In genomic region chr2:163266772-163267171, GRCh38 we compare ENCODE assay signal across 13 cellular contexts.
DNase-seq lines count a peak whose midpoint lies in the region; ATAC-seq and TF ChIP-seq lines count a peak whose summit lies in the region.
"Had no signal": no experiment of that assay in that cellular context is flagged by ENCODE, and none has a peak within 500 bp of the region (broad histone marks: within the 10 kb centered on the region; RNA-seq: fewer than 3 reads in every experiment).

No MANE protein-coding gene starts in this region.

- H3K4me1 ChIP-seq in IMR-90 (ENCODE audit: control insufficient read depth, insufficient read depth, low read length): no peaks in the 10 kb centered on the region
- H3K4me1 ChIP-seq in mesendoderm (ENCODE audit: control insufficient read depth, low read depth, low read length): no peaks in the 10 kb centered on the region
- H3K4me1 ChIP-seq: thyroid gland had no signal

- H3K23ac ChIP-seq in IMR-90 (ENCODE audit: low read depth, low read length): no peak overlapping the region
- no peak overlapping the region for H3K23ac ChIP-seq in mesendoderm (ENCODE audit: low read length)

- TF ChIP-seq POLR2A in IMR-90 (IDR thresholded peaks at IDR 0.05; ENCODE audit: low read depth, low read length): no peak

- no peak overlapping the region for H2AK9ac ChIP-seq in IMR-90 (replicated peaks; ENCODE audit: low read depth, low read length, poor library complexity)

- H2BK120ac ChIP-seq in IMR-90 (ENCODE audit: low read depth, low read length) (no peak overlapping the region), mesendoderm (ENCODE audit: low read depth, low read length) (no peak overlapping the region)

- in situ Hi-C loops in IMR-90 (cut with MboI; ENCODE audit: low sequenced_read_pairs): no loop called here
- in situ Hi-C loops in astrocyte of the cerebellum (cut with HindIII; ENCODE audit: low sequenced_read_pairs): no loop called here

- H3K4me2 ChIP-seq in IMR-90 (ENCODE audit: low read depth, low read length): no peak overlapping the region
- no peak overlapping the region for H3K4me2 ChIP-seq in mesendoderm (ENCODE audit: low read length)

- CTCF ChIA-PET in IMR-90 (lab: Yijun Ruan, JAX): no interaction called here

- H2AFZ ChIP-seq in IMR-90 (replicated peaks; ENCODE audit: low read length, poor library complexity): no peak overlapping the region

- no peaks in the 10 kb centered on the region for H4K20me1 ChIP-seq in IMR-90 (ENCODE audit: insufficient read depth, low read length)

- intact Hi-C loops in IMR-90 (cut with micrococcal nuclease): no loop called here

- H2BK15ac ChIP-seq in IMR-90 (ENCODE audit: low read depth, low read length): no peak overlapping the region
- no peak overlapping the region for H2BK15ac ChIP-seq in mesendoderm (replicated peaks; ENCODE audit: low read depth)

- no CpG with 5 or more reads among the region's 1 CpG for WGBS in IMR-90 (ENCODE audit: extremely low coverage in 2 of 2, insufficient read length in 1 of 2), 2 experiments
- no CpG with 5 or more reads among the region's 1 CpG for WGBS in mesendoderm (ENCODE audit: extremely low coverage, insufficient coverage, low lambda C conversion rate)

- H2AK5ac ChIP-seq in IMR-90 (ENCODE audit: low read depth, low read length) (no peak overlapping the region), mesendoderm (ENCODE audit: low read length) (no peak overlapping the region)

- no peaks in the 10 kb centered on the region for H3K9me1 ChIP-seq in IMR-90 (ENCODE audit: insufficient read depth, low read length)

- no peak overlapping the region for H3K4ac ChIP-seq in IMR-90 (ENCODE audit: low read depth, low read length)
- no peak overlapping the region for H3K4ac ChIP-seq in mesendoderm (ENCODE audit: low read depth, low read length)

- no peak overlapping the region for H3K27ac ChIP-seq in IMR-90 (ENCODE audit: insufficient read depth, low read length)
- no peak overlapping the region for H3K27ac ChIP-seq in mesendoderm (ENCODE audit: low read depth, low read length)
- H3K27ac ChIP-seq in substantia nigra (ENCODE audit: low read depth, low read length, poor library complexity, severe bottlenecking): no peak overlapping the region
- H3K27ac ChIP-seq: thyroid gland had no signal

- no peak overlapping the region for H3K14ac ChIP-seq in IMR-90 (replicated peaks; ENCODE audit: low read depth, low read length)

- no TSS peak for BruUV-seq in IMR-90 (replicated peaks; lab: Mats Ljungman, UMichigan)

- H3K36me3 ChIP-seq in IMR-90 (ENCODE audit: control insufficient read depth, insufficient read depth, low read length) (no peaks in the 10 kb centered on the region), mesendoderm (ENCODE audit: control insufficient read depth, insufficient read depth, low read length) (no peaks in the 10 kb centered on the region)
- H3K36me3 ChIP-seq: thyroid gland had no signal

- POLR2A ChIA-PET in IMR-90 (lab: Charles Lee; ENCODE audit: unreplicated experiment): no interaction called here

- no peak for TF ChIP-seq RAD21 in IMR-90 (IDR thresholded peaks at IDR 0.05; ENCODE audit: low read length)

- peak; percentile 80 for ATAC-seq in IMR-90 (ENCODE audit: low read depth)
- ATAC-seq: mucosa of descending colon, T-helper 17 cell had no signal

- H3K9ac ChIP-seq in IMR-90 (ENCODE audit: low read depth, low read length): no peak overlapping the region
- H3K9ac ChIP-seq in mesendoderm (ENCODE audit: low read length): no peak overlapping the region

- no peak overlapping the region for H4K91ac ChIP-seq in IMR-90 (ENCODE audit: insufficient read depth, low read depth, low read length)

- H4K8ac ChIP-seq in IMR-90 (ENCODE audit: low read depth in 2 of 2, low read length in 2 of 2) (no peak overlapping the region), mesendoderm (ENCODE audit: low read depth, low read length) (no peak overlapping the region)

- no peak overlapping the region for H2BK20ac ChIP-seq in IMR-90 (ENCODE audit: low read depth, low read length)

- DNase-seq in AG09309 (ENCODE audit: low read depth) (peak; percentile 90), IMR-90 (peak; percentile 81), astrocyte of the cerebellum (ENCODE audit: low read depth) (peak; percentile 93), iris pigment epithelial cell (ENCODE audit: low read depth) (peak; percentile 97), retina (no peak), mesendoderm (no peak), substantia nigra (lab: John Stamatoyannopoulos, UW) (no peak)
- DNase-seq in activated CD4-positive, CD25-positive, alpha-beta regulatory T cell treated with anti-CD3 and anti-CD28 coated beads, Interleukin-2, amount 50 U/mL, for 72 hours: no peak
- DNase-seq: CD4-positive, CD25-positive, alpha-beta regulatory T cell; mucosa of descending colon; NCI-H187 treated with DMSO at 0.1 percent for 48 hours; T-helper 17 cell; thyroid gland had no signal

- H3K27me3 ChIP-seq in IMR-90 (ENCODE audit: control insufficient read depth, insufficient read depth, low read length) (no peaks in the 10 kb centered on the region), mesendoderm (ENCODE audit: insufficient read depth, low read length, poor library complexity) (no peaks in the 10 kb centered on the region)
- H3K27me3 ChIP-seq: thyroid gland had no signal

- no peaks in the 10 kb centered on the region for H3K9me3 ChIP-seq in IMR-90 (ENCODE audit: control insufficient read depth, insufficient read depth, low read length)
- H3K9me3 ChIP-seq: mucosa of descending colon, thyroid gland had no signal

- TF ChIP-seq CTCF in AG09309 (IDR thresholded peaks at IDR 0.05; ENCODE audit: control insufficient read depth, insufficient read depth, low read depth, low read length, missing control alignments): no peak
- no peak for TF ChIP-seq CTCF in IMR-90 (conservative IDR thresholded peaks at IDR 0.05; ENCODE audit: low read depth, low read length)
- TF ChIP-seq CTCF in astrocyte of the cerebellum (IDR thresholded peaks at IDR 0.05; ENCODE audit: low read depth, low read length, missing control alignments): no peak

- no peaks in the 10 kb centered on the region for H3K79me2 ChIP-seq in mesendoderm (ENCODE audit: control insufficient read depth, insufficient read depth, low read length)

- H3K18ac ChIP-seq in IMR-90 (ENCODE audit: low read depth, low read length): no peak overlapping the region
- no peak overlapping the region for H3K18ac ChIP-seq in mesendoderm (ENCODE audit: low read length)

- no peak overlapping the region for H3K4me3 ChIP-seq in AG09309 (ENCODE audit: control insufficient read depth, low read depth, low read length)
- H3K4me3 ChIP-seq in IMR-90 (ENCODE audit: insufficient read depth, low read depth, low read length): no peak overlapping the region
- H3K4me3 ChIP-seq in astrocyte of the cerebellum (ENCODE audit: low read depth, low read length): no peak overlapping the region
- no peak overlapping the region for H3K4me3 ChIP-seq in mesendoderm (ENCODE audit: low read length)
- H3K4me3 ChIP-seq: mucosa of descending colon, thyroid gland had no signal

- H2BK5ac ChIP-seq in IMR-90 (ENCODE audit: low read depth, low read length, poor library complexity, severe bottlenecking) (no peak overlapping the region), mesendoderm (ENCODE audit: low read length) (no peak overlapping the region)

- dilution Hi-C loops in IMR-90 (cut with HindIII; ENCODE audit: low sequenced_read_pairs, unreplicated experiment): no loop called here

- H3K79me1 ChIP-seq in IMR-90 (ENCODE audit: low read depth in 1 of 2, low read length in 2 of 2) (no peaks in the 10 kb centered on the region), mesendoderm (ENCODE audit: low read length) (no peaks in the 10 kb centered on the region)

- H4K5ac ChIP-seq in IMR-90 (ENCODE audit: low read depth, low read length): no peak overlapping the region
- no peak overlapping the region for H4K5ac ChIP-seq in mesendoderm (ENCODE audit: low read length)

- H3K56ac ChIP-seq in IMR-90 (ENCODE audit: extremely low read depth, insufficient read depth, low read length): no peak overlapping the region
- no peak overlapping the region for H3K56ac ChIP-seq in mesendoderm (ENCODE audit: low read length)

TF ChIP-seq in IMR-90, 13 proteins besides CTCF, POLR2A, EP300 and RAD21:
- TF ChIP-seq BHLHE40 (IDR thresholded peaks at IDR 0.05; ENCODE audit: low read depth, low read length) (no peak), CEBPB (IDR thresholded peaks at IDR 0.05; ENCODE audit: low read depth, low read length) (peak; percentile 56; the same call in 1 of the 2 replicates), ELK1 (IDR thresholded peaks at IDR 0.05; ENCODE audit: borderline replicate concordance, low read depth, low read length) (no peak), MAFK (IDR thresholded peaks at IDR 0.05; ENCODE audit: low read depth, low read length) (no peak), FOS (IDR thresholded peaks at IDR 0.05; ENCODE audit: low read depth, low read length) (0 out of 2 replicates have a peak, but pooled peaks have one; percentile 23), RCOR1 (IDR thresholded peaks at IDR 0.05; ENCODE audit: insufficient replicate concordance, low read length) (no peak), MXI1 (IDR thresholded peaks at IDR 0.05; ENCODE audit: borderline replicate concordance, low read depth, low read length) (no peak), RFX5 (IDR thresholded peaks at IDR 0.05; ENCODE audit: low read depth, low read length) (no peak), CHD1 (IDR thresholded peaks at IDR 0.05; ENCODE audit: low read depth, low read length) (no peak), MAZ (IDR thresholded peaks at IDR 0.05; ENCODE audit: borderline replicate concordance, low read depth, low read length) (no peak), USF2 (IDR thresholded peaks at IDR 0.05; ENCODE audit: low read depth, low read length) (no peak), NFE2L2 (IDR thresholded peaks at IDR 0.05; ENCODE audit: low read depth, low read length) (no peak), SMC3 (IDR thresholded peaks at IDR 0.05; ENCODE audit: low read depth, low read length) (no peak)
TF ChIP-seq in IMR-90: peak in this region for 2.

Comparison
In these comparisons a context has a peak if more than half of its experiments do, and no peak if none do; other contexts are left out.
1. DNase-seq: peak in AG09309 (single experiment), IMR-90 (single experiment), astrocyte of the cerebellum (single experiment) and iris pigment epithelial cell (single experiment); none in activated CD4-positive, CD25-positive, alpha-beta regulatory T cell treated with anti-CD3 and anti-CD28 coated beads, Interleukin-2, amount 50 U/mL, for 72 hours (single experiment), retina (single experiment), mesendoderm (single experiment) and substantia nigra (0 of 49).